ENCODE assay signal across 9 cellular contexts in the genomic region with DNA sequence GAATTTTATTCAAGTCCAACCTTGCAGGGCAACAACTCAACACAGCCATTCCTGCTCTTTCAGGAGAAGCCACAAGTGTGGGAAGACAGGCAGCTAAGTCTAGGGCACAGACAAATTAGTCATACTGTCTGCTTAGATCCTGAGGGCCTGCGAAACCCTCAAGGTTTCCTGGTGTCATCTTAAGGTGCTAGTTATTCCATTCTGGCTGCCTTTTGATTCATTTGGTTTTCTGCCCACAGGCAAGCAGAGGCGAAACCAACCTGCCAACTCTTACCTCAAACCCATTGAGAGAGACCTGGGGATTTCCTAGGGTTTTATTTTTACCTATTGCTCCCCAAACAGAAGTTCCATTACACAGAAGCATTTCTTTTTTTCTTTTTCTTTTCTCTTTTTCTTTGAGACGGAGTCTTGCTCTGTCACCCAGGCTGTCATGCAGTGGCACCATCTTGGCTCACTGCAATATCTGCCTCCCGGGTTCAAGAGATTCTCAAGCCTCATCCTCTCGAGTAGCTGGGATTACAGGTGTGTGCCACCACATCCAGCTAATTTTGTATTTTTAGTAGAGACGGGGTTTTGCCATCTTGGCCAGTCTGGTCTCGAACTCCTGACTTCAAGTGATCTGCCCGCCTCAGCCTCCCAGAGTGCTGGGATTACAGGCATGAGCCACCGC. TPM values are rescaled to one million over a fixed set of nuclear protein-coding genes. Genes with fewer than 3 reads are reported as not detected.
A peak's percentile ranks its signal among the peaks of the same experiment; 100 is the strongest.
DNase-seq lines count a peak whose midpoint lies in the region; ATAC-seq and TF ChIP-seq lines count a peak whose summit lies in the region.
"Had no signal": no experiment of that assay in that cellular context is flagged by ENCODE, and none has a peak within 500 bp of the region (broad histone marks: within the 10 kb centered on the region; RNA-seq: fewer than 3 reads in every experiment).

No MANE protein-coding gene starts in this region.

- TF ChIP-seq CTCF in progenitor cell of endocrine pancreas (IDR thresholded peaks at IDR 0.05; ENCODE audit: unreplicated experiment), result no peak
- TF ChIP-seq CTCF in stomach (IDR thresholded peaks at IDR 0.05), result no peak

- no peak overlapping the region for H3K4me3 ChIP-seq in stomach
- H3K4me3 ChIP-seq: K562 had no signal

- H3K36me3 Mint-ChIP-seq in progenitor cell of endocrine pancreas (ENCODE audit: insufficient read depth), result no peaks in the 10 kb centered on the region

- H3K36me3 ChIP-seq in stomach, result no peaks in the 10 kb centered on the region

- no peak for TF ChIP-seq EP300 in stomach (IDR thresholded peaks at IDR 0.05)

- no peaks in the 10 kb centered on the region for H3K27me3 Mint-ChIP-seq in progenitor cell of endocrine pancreas

- H3K4me1 ChIP-seq in stomach, result peaks cover 3 to 22% (median 7%) of the 10 kb centered on the region in 4 donors

- H3K27me3 ChIP-seq in stomach, result no peaks in the 10 kb centered on the region

- peak; percentile 36 for DNase-seq in activated CD4-positive, CD25-positive, alpha-beta regulatory T cell treated with anti-CD3 and anti-CD28 coated beads, Interleukin-2, amount 50 U/mL, for 72 hours
- DNase-seq in islet precursor cell (peak; percentile 70), NCI-H1694 treated with DMSO at 0.1 percent for 48 hours (lab: John Stamatoyannopoulos, UW) (no peak), progenitor cell of endocrine pancreas (ENCODE audit: low spot score, unreplicated experiment) (no peak), amygdala (lab: John Stamatoyannopoulos, UW) (no peak), stomach (no peak)

- H3K27ac ChIP-seq in stomach, result no peak overlapping the region

- intact Hi-C loops in stomach (cut with DNase I; ENCODE audit: low total_unique reads), result no loop called here

- H3K4me3 Mint-ChIP-seq in progenitor cell of endocrine pancreas (ENCODE audit: low read depth), result no peak overlapping the region

- ATAC-seq in GM18870 (IDR thresholded peaks at IDR 0.05; ENCODE audit: unreplicated experiment) (peak; percentile 86), HG02970 (IDR thresholded peaks at IDR 0.05; ENCODE audit: low FRiP score, unreplicated experiment) (peak; percentile 58)
- ATAC-seq: K562 had no signal

- H3K4me1 Mint-ChIP-seq in progenitor cell of endocrine pancreas (ENCODE audit: low read depth), result no peaks in the 10 kb centered on the region

- H3K9me3 Mint-ChIP-seq in progenitor cell of endocrine pancreas (ENCODE audit: low read depth), result no peaks in the 10 kb centered on the region

- no peak overlapping the region for H3K27ac Mint-ChIP-seq in progenitor cell of endocrine pancreas

- 88 to 95% (median 91%) methylated on average over 9 of the region's 9 CpGs for WGBS in stomach, 5 donors

- H3K9me3 ChIP-seq in stomach, result no peaks in the 10 kb centered on the region

- no peak for TF ChIP-seq POLR2A in stomach (IDR thresholded peaks at IDR 0.05)

RNA-seq across cellular contexts. Expression of a gene that starts 23.7 kb away (rescaled TPM):
- total RNA-seq in progenitor cell of endocrine pancreas (not detected in 2 replicates), stomach (not detected)
- polyA plus RNA-seq in stomach, result not detected
- total RNA-seq: K562 had no signal
- polyA plus RNA-seq: K562 had no signal

RNA-seq across cellular contexts. Expression of a gene that starts 32.3 kb away (rescaled TPM):
- not detected in 2 replicates for total RNA-seq in progenitor cell of endocrine pancreas
- total RNA-seq in stomach, result 1 to 10 TPM in 1 of 5 donors, not detected in 4; 2.8 TPM
- not detected for polyA plus RNA-seq in stomach
- total RNA-seq: K562 had no signal
- polyA plus RNA-seq: K562 had no signal

Comparison
In these comparisons a context has a peak if more than half of its experiments do, and no peak if none do; other contexts are left out.
1. DNase-seq: peak in activated CD4-positive, CD25-positive, alpha-beta regulatory T cell treated with anti-CD3 and anti-CD28 coated beads, Interleukin-2, amount 50 U/mL, for 72 hours (single experiment) and islet precursor cell (single experiment); none in NCI-H1694 treated with DMSO at 0.1 percent for 48 hours (single experiment), progenitor cell of endocrine pancreas (single experiment), amygdala (0 of 56) and stomach (single experiment).